In the genomic region with DNA sequence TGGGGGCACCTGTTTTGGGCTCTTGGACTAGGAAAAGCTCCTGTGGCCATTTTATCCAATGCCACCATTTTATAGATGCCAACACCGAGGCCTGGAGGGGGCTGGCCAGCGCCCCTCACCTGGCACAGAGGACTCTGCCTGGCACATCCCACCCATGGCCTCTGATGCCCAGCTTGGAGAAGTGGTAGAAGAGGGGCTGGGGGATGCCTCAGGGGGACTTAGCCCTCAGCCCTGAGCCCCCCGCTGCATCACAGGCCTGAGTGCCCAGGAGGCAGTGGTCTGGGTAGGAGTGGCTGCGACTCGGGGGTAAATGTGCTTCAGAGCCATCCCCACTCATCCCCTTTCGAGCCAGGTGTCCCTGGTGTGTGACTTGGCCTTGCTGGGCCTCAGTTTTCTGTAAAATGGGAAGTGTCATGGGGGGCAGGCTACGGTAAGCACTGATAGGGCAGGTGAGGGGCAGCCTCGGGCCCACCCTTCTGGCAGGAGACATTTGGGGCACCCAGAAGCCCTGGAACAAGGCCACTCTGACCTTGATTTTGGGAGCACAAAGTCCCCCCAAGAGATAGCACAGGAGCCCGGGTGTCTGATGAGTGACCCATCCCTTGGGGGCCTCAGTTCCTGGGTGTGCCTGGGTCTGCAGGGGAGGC, we compare ENCODE assay signal across 9 cellular contexts. TPM values are rescaled to one million over a fixed set of nuclear protein-coding genes. Genes with fewer than 3 reads are reported as not detected.
DNase-seq lines count a peak whose midpoint lies in the region; FAIRE-seq and TF ChIP-seq lines count a peak whose summit lies in the region.
"Had no signal": no experiment of that assay in that cellular context is flagged by ENCODE, and none has a peak within 500 bp of the region (broad histone marks: within the 10 kb centered on the region; RNA-seq: fewer than 3 reads in every experiment).

No MANE protein-coding gene starts in this region.

- H3K4me1 ChIP-seq in kidney (ENCODE audit: control insufficient read depth in 1 of 2, insufficient read depth in 1 of 2, low read depth in 1 of 2, low read length in 2 of 2): peaks cover 5 to 36% of the 10 kb centered on the region in 2 donors
- H3K4me1 ChIP-seq in thyroid gland: peaks cover 0 to 58% of the 10 kb centered on the region in 2 donors
- H3K4me1 ChIP-seq in SJCRH30: no peaks in the 10 kb centered on the region

- intact Hi-C loops in activated naive CD4-positive, alpha-beta T cell treated with anti-CD3 and anti-CD28 coated beads for 36 hours (cut with micrococcal nuclease): no loop called here
- intact Hi-C loops in activated T-helper 1 cell treated with anti-CD3 and anti-CD28 coated beads, Interleukin-12 subunit alpha, Interleukin-12 subunit beta, Interleukin-2, Interleukin-4 antibody, amounts not matched to agents 30 ng/mL and 10 ng/mL and 1 ng/mL, durations not matched to agents 14 hours and 24 hours and 36 hours (cut with micrococcal nuclease): no loop called here
- intact Hi-C loops in kidney (cut with DNase I): no loop called here
- intact Hi-C loops in thyroid gland (cut with DNase I): no loop called here

- CTCF ChIA-PET in activated naive CD4-positive, alpha-beta T cell treated with anti-CD3 and anti-CD28 coated beads for 36 hours (lab: Charles Lee): interaction anchor here (0.6 to 9.3 kb wide), 9 partner anchors 12 to 30 kb away, joined by 3 to 52 read pairs (median 6); no protein-coding TSS in a partner anchor

- H3K27ac ChIP-seq in kidney (ENCODE audit: low read depth in 2 of 2, low read length in 2 of 2): peak overlapping the region; percentile 74 to 84
- peak overlapping the region in 2 of 3 donors; percentile 44 to 50 for H3K27ac ChIP-seq in thyroid gland
- no peak overlapping the region for H3K27ac ChIP-seq in SJCRH30

- peak overlapping the region; percentile 84 for H3K27ac Mint-ChIP-seq in activated naive CD4-positive, alpha-beta T cell treated with anti-CD3 and anti-CD28 coated beads for 36 hours
- peak overlapping the region; percentile 88 for H3K27ac Mint-ChIP-seq in activated T-helper 1 cell treated with anti-CD3 and anti-CD28 coated beads, Interleukin-12 subunit alpha, Interleukin-12 subunit beta, Interleukin-2, Interleukin-4 antibody, amounts not matched to agents 30 ng/mL and 10 ng/mL and 1 ng/mL, durations not matched to agents 14 hours and 24 hours and 36 hours

- H3K9me3 ChIP-seq in kidney (ENCODE audit: control insufficient read depth in 1 of 2, low read length in 2 of 2): no peaks in the 10 kb centered on the region
- no peaks in the 10 kb centered on the region for H3K9me3 ChIP-seq in thyroid gland
- H3K9me3 ChIP-seq in SJCRH30 (replicated peaks): no peaks in the 10 kb centered on the region

- no peak for TF ChIP-seq POLR2A in thyroid gland (IDR thresholded peaks at IDR 0.05)

- TF ChIP-seq CTCF in kidney (IDR thresholded peaks at IDR 0.05; ENCODE audit: borderline replicate concordance, extremely low read depth, insufficient read depth) (no peak), thyroid gland (IDR thresholded peaks at IDR 0.05) (no peak)

- H3K4me3 ChIP-seq in kidney (ENCODE audit: low read length in 2 of 2) (no peak overlapping the region), thyroid gland (replicated peaks in 1 of 3) (no peak overlapping the region), SJCRH30 (no peak overlapping the region)

- H3K4me1 Mint-ChIP-seq in activated naive CD4-positive, alpha-beta T cell treated with anti-CD3 and anti-CD28 coated beads for 36 hours (ENCODE audit: low read depth): peaks cover 85% of the 10 kb centered on the region
- H3K4me1 Mint-ChIP-seq in activated T-helper 1 cell treated with anti-CD3 and anti-CD28 coated beads, Interleukin-12 subunit alpha, Interleukin-12 subunit beta, Interleukin-2, Interleukin-4 antibody, amounts not matched to agents 30 ng/mL and 10 ng/mL and 1 ng/mL, durations not matched to agents 14 hours and 24 hours and 36 hours (ENCODE audit: low read depth): peaks cover 75% of the 10 kb centered on the region

- WGBS in thyroid gland, 2 donors: 83 to 86% methylated on average over 2 to 4 of the region's 9 CpGs

- no peaks in the 10 kb centered on the region for H3K27me3 Mint-ChIP-seq in activated naive CD4-positive, alpha-beta T cell treated with anti-CD3 and anti-CD28 coated beads for 36 hours (ENCODE audit: low read depth)
- no peaks in the 10 kb centered on the region for H3K27me3 Mint-ChIP-seq in activated T-helper 1 cell treated with anti-CD3 and anti-CD28 coated beads, Interleukin-12 subunit alpha, Interleukin-12 subunit beta, Interleukin-2, Interleukin-4 antibody, amounts not matched to agents 30 ng/mL and 10 ng/mL and 1 ng/mL, durations not matched to agents 14 hours and 24 hours and 36 hours (ENCODE audit: insufficient read depth)

- FAIRE-seq in kidney (lab: Jason Lieb, UNC): no peak

- no peaks in the 10 kb centered on the region for H3K36me3 ChIP-seq in kidney (ENCODE audit: control insufficient read depth in 1 of 2, insufficient read depth in 2 of 2, low read length in 2 of 2)
- H3K36me3 ChIP-seq in thyroid gland: no peaks in the 10 kb centered on the region
- H3K36me3 ChIP-seq in SJCRH30: no peaks in the 10 kb centered on the region; the same call in 1 of the 2 replicates

- H3K36me3 Mint-ChIP-seq in activated naive CD4-positive, alpha-beta T cell treated with anti-CD3 and anti-CD28 coated beads for 36 hours (ENCODE audit: low read depth): peaks cover 15% of the 10 kb centered on the region
- H3K36me3 Mint-ChIP-seq in activated T-helper 1 cell treated with anti-CD3 and anti-CD28 coated beads, Interleukin-12 subunit alpha, Interleukin-12 subunit beta, Interleukin-2, Interleukin-4 antibody, amounts not matched to agents 30 ng/mL and 10 ng/mL and 1 ng/mL, durations not matched to agents 14 hours and 24 hours and 36 hours (ENCODE audit: low read depth): peaks cover 17% of the 10 kb centered on the region

- DNase-seq in activated naive CD4-positive, alpha-beta T cell treated with anti-CD3 and anti-CD28 coated beads for 36 hours: peak; percentile 9
- no peak for DNase-seq in activated naive CD4-positive, alpha-beta T cell (lab: John Stamatoyannopoulos, UW)
- DNase-seq in activated T-helper 1 cell treated with anti-CD3 and anti-CD28 coated beads, Interleukin-12 subunit alpha, Interleukin-12 subunit beta, Interleukin-2, Interleukin-4 antibody, amounts not matched to agents 30 ng/mL and 10 ng/mL and 1 ng/mL, durations not matched to agents 14 hours and 24 hours and 36 hours (ENCODE audit: low spot score): no peak
- no peak for DNase-seq in kidney
- no peak for DNase-seq in thyroid gland
- DNase-seq in SJCRH30: no peak
- no peak for DNase-seq in NCI-H69 (lab: John Stamatoyannopoulos, UW)
- DNase-seq in iPS-NIHi11 (ENCODE audit: low spot score): no peak
- DNase-seq: NCI-H146 had no signal

- H3K27me3 ChIP-seq in thyroid gland (no peaks in the 10 kb centered on the region), SJCRH30 (no peaks in the 10 kb centered on the region)

- H3K9me3 Mint-ChIP-seq in activated naive CD4-positive, alpha-beta T cell treated with anti-CD3 and anti-CD28 coated beads for 36 hours: no peaks in the 10 kb centered on the region
- H3K9me3 Mint-ChIP-seq in activated T-helper 1 cell treated with anti-CD3 and anti-CD28 coated beads, Interleukin-12 subunit alpha, Interleukin-12 subunit beta, Interleukin-2, Interleukin-4 antibody, amounts not matched to agents 30 ng/mL and 10 ng/mL and 1 ng/mL, durations not matched to agents 14 hours and 24 hours and 36 hours: no peaks in the 10 kb centered on the region

- peak overlapping the region; percentile 84 for H3K4me3 Mint-ChIP-seq in activated naive CD4-positive, alpha-beta T cell treated with anti-CD3 and anti-CD28 coated beads for 36 hours
- H3K4me3 Mint-ChIP-seq in activated T-helper 1 cell treated with anti-CD3 and anti-CD28 coated beads, Interleukin-12 subunit alpha, Interleukin-12 subunit beta, Interleukin-2, Interleukin-4 antibody, amounts not matched to agents 30 ng/mL and 10 ng/mL and 1 ng/mL, durations not matched to agents 14 hours and 24 hours and 36 hours: peak overlapping the region; percentile 69

- H3K9ac ChIP-seq in kidney (ENCODE audit: low read length in 2 of 2): no peak overlapping the region

RNA-seq across cellular contexts. Expression of gene SH2B3, which starts 22.5 kb away (rescaled TPM):
- total RNA-seq in activated naive CD4-positive, alpha-beta T cell treated with anti-CD3 and anti-CD28 coated beads for 36 hours: 10 to 100 TPM; 21.1 to 21.3 TPM
- total RNA-seq in activated T-helper 1 cell treated with anti-CD3 and anti-CD28 coated beads, Interleukin-12 subunit alpha, Interleukin-12 subunit beta, Interleukin-2, Interleukin-4 antibody, amounts not matched to agents 30 ng/mL and 10 ng/mL and 1 ng/mL, durations not matched to agents 14 hours and 24 hours and 36 hours: 42.0 and 42.3 TPM in 2 replicates
- total RNA-seq in kidney (35.0 TPM), thyroid gland (10 to 100 TPM; 14.1 to 36.5 (median 25.6) TPM)
- polyA plus RNA-seq in kidney (ENCODE audit: insufficient read depth, low read depth, low replicate concordance): 7.3 TPM
- 11.1 and 13.2 TPM in 2 replicates for total RNA-seq in SJCRH30 (2014; rRNA removed; shearing (Covaris generic))

RNA-seq across cellular contexts. Expression of gene PHETA1, which starts 59.3 kb away (rescaled TPM):
- total RNA-seq in activated naive CD4-positive, alpha-beta T cell treated with anti-CD3 and anti-CD28 coated beads for 36 hours: 1 to 10 TPM in 1 of 2 experiments, under 1 TPM in 1; 0.35 to 1.0 TPM
- total RNA-seq in activated T-helper 1 cell treated with anti-CD3 and anti-CD28 coated beads, Interleukin-12 subunit alpha, Interleukin-12 subunit beta, Interleukin-2, Interleukin-4 antibody, amounts not matched to agents 30 ng/mL and 10 ng/mL and 1 ng/mL, durations not matched to agents 14 hours and 24 hours and 36 hours: 2.7 and 4.2 TPM in 2 replicates
- 19.0 TPM for total RNA-seq in kidney
- 6.3 TPM for polyA plus RNA-seq in kidney (ENCODE audit: insufficient read depth, low read depth, low replicate concordance)
- 10 to 100 TPM in 2 of 4 donors, 1 to 10 TPM in 2; 8.1 to 23.5 (median 15.3) TPM for total RNA-seq in thyroid gland
- total RNA-seq in SJCRH30 (2014; rRNA removed; shearing (Covaris generic)): 4.0 and 4.2 TPM in 2 replicates
